Comparison of ENCODE assay signal across 8 cellular contexts in genomic region chr17:3695723-3696411, GRCh38. TPM values are rescaled to one million over a fixed set of nuclear protein-coding genes. Genes with fewer than 3 reads are reported as not detected.
DNase-seq lines count a peak whose midpoint lies in the region; ATAC-seq, FAIRE-seq and TF ChIP-seq lines count a peak whose summit lies in the region.

TSS of gene P2RX5 (minus strand) at chr17:3696155. CDS start at chr17:3696005, 150 bp downstream.

- H3K4me3 Mint-ChIP-seq in stimulated activated naive B cell treated with anti-CD40 and anti-IgM and Interleukin-4, amounts not matched to agents 10 μg/mL and 1 μg/mL and 100 μg/mL, for 72 hours = peak within 1 kb of the TSS; percentile 96 to 98

- H3K4me1 Mint-ChIP-seq in stimulated activated naive B cell treated with anti-CD40 and anti-IgM and Interleukin-4, amounts not matched to agents 10 μg/mL and 1 μg/mL and 100 μg/mL, for 72 hours = peaks cover 23 to 92% of the 10 kb centered on the region in 2 donors

- no peak for FAIRE-seq in H54 (lab: Jason Lieb, UNC)

- H3K4me1 ChIP-seq in right lobe of liver = peaks cover 0 to 7% (median 0%) of the 10 kb centered on the region in 4 donors

- H3K27me3 ChIP-seq in right lobe of liver = no peaks in the 10 kb centered on the region

- CTCF ChIA-PET in AG04449 (lab: Yijun Ruan, JAX) = interaction anchor here (0.7 to 2.0 kb wide), 6 partner anchors 13 to 150 kb away, joined by 3 to 5 read pairs (median 3); partner anchors contain the start of gene NCBP3

- peaks cover 9 to 18% of the 10 kb centered on the region in 2 donors for H3K36me3 Mint-ChIP-seq in stimulated activated naive B cell treated with anti-CD40 and anti-IgM and Interleukin-4, amounts not matched to agents 10 μg/mL and 1 μg/mL and 100 μg/mL, for 72 hours

- WGBS in right lobe of liver (ENCODE audit: insufficient coverage, low coverage, low lambda C conversion rate, missing lambda C conversion rate) = 0% methylated on average over 5 of the region's 65 CpGs

- H3K9me3 ChIP-seq in right lobe of liver = no peaks in the 10 kb centered on the region

- no peaks in the 10 kb centered on the region for H3K36me3 ChIP-seq in right lobe of liver

- POLR2A ChIA-PET in AG04449 (lab: Yijun Ruan, JAX) = no interaction called here

- H3K27me3 Mint-ChIP-seq in stimulated activated naive B cell treated with anti-CD40 and anti-IgM and Interleukin-4, amounts not matched to agents 10 μg/mL and 1 μg/mL and 100 μg/mL, for 72 hours = no peaks in the 10 kb centered on the region

- peak within 1 kb of the TSS; percentile 95 for H3K27ac Mint-ChIP-seq in stimulated activated naive B cell treated with anti-CD40 and anti-IgM and Interleukin-4, amounts not matched to agents 10 μg/mL and 1 μg/mL and 100 μg/mL, for 72 hours

- peak within 1 kb of the TSS; percentile 60 for H3K4me3 ChIP-seq in AG04449 (ENCODE audit: low read depth, low read length)
- peak within 1 kb of the TSS; percentile 22 to 51 (median 34) for H3K4me3 ChIP-seq in right lobe of liver

- no peak for TF ChIP-seq CTCF in AG04449 (IDR thresholded peaks at IDR 0.05; ENCODE audit: insufficient read depth, low read length, missing control alignments)
- TF ChIP-seq CTCF in right lobe of liver (IDR thresholded peaks at IDR 0.05) = no peak

- peak; percentile 52 to 68 (median 58) for ATAC-seq in right lobe of liver
- ATAC-seq in stimulated activated naive B cell treated with anti-CD40 and anti-IgM and Interleukin-4, amounts not matched to agents 10 μg/mL and 1 μg/mL and 100 μg/mL, for 72 hours (replicated peaks) = peak; percentile 42 to 59
- ATAC-seq in GM18502 (IDR thresholded peaks at IDR 0.05; ENCODE audit: poor library complexity, unreplicated experiment) = no peak

- intact Hi-C loops in right lobe of liver (cut with DNase I) = no loop called here

- TF ChIP-seq POLR2A in H54 (IDR thresholded peaks at IDR 0.05; ENCODE audit: low read depth, low read length) = 0 out of 2 replicates have a peak, but pooled peaks have one; percentile 11
- TF ChIP-seq POLR2A in right lobe of liver (IDR thresholded peaks at IDR 0.05) = no peak

- DNase-seq in AG04449 (ENCODE audit: low read depth, low spot score) = no peak
- no peak for DNase-seq in H54 (ENCODE audit: insufficient read length, low spot score)
- peak in 3 of 5 experiments; percentile 10 to 77 (median 28) for DNase-seq in T-helper 2 cell
- DNase-seq in caudate nucleus (lab: John Stamatoyannopoulos, UW) = peak in 8 of 61 donors; percentile 11 to 40 (median 35)
- no peak for DNase-seq in right lobe of liver
- peak; percentile 48 for DNase-seq in stimulated activated naive B cell treated with anti-CD40 and anti-IgM and Interleukin-4, amounts not matched to agents 10 μg/mL and 1 μg/mL and 100 μg/mL, for 72 hours
- no peak for DNase-seq in DMS79 treated with DMSO at 0.1 percent for 48 hours (lab: John Stamatoyannopoulos, UW)

- peak within 1 kb of the TSS; percentile 44 for H3K27ac ChIP-seq in caudate nucleus (ENCODE audit: low read depth, low read length)
- no peak within 1 kb of the TSS for H3K27ac ChIP-seq in right lobe of liver

- H3K9me3 Mint-ChIP-seq in stimulated activated naive B cell treated with anti-CD40 and anti-IgM and Interleukin-4, amounts not matched to agents 10 μg/mL and 1 μg/mL and 100 μg/mL, for 72 hours = peaks cover 1 to 3% of the 10 kb centered on the region in 2 donors

RNA-seq across cellular contexts. Expression of gene P2RX5, which starts in this region (rescaled TPM):
- total RNA-seq in right lobe of liver = 1 to 10 TPM in 1 of 6 experiments, under 1 TPM in 5; 0.13 to 1.1 (median 0.40) TPM

Comparison
In these comparisons a context has a peak if more than half of its experiments do, and no peak if none do; other contexts are left out.
1. DNase-seq: peak in T-helper 2 cell (3 of 5) and stimulated activated naive B cell treated with anti-CD40 and anti-IgM and Interleukin-4, amounts not matched to agents 10 μg/mL and 1 μg/mL and 100 μg/mL, for 72 hours (single experiment); none in AG04449 (single experiment), H54 (single experiment), right lobe of liver (0 of 3) and DMS79 treated with DMSO at 0.1 percent for 48 hours (single experiment).